In genomic region chr5:74761241-74761640, GRCh38 we compare ENCODE assay signal across 1 cellular context.
TF ChIP-seq lines count a peak whose summit lies in the region.

No MANE protein-coding gene starts in this region.

TF ChIP-seq in IMR-90, 13 proteins besides CTCF, POLR2A, EP300 and RAD21 (continued from another document):
- TF ChIP-seq ELK1 (IDR thresholded peaks at IDR 0.05; ENCODE audit: borderline replicate concordance, low read depth, low read length): no peak
- no peak for TF ChIP-seq RCOR1 (IDR thresholded peaks at IDR 0.05; ENCODE audit: insufficient replicate concordance, low read length)
- no peak for TF ChIP-seq NFE2L2 (IDR thresholded peaks at IDR 0.05; ENCODE audit: low read depth, low read length)
